8 cellular contexts compared by ENCODE assay signal in the genomic region with DNA sequence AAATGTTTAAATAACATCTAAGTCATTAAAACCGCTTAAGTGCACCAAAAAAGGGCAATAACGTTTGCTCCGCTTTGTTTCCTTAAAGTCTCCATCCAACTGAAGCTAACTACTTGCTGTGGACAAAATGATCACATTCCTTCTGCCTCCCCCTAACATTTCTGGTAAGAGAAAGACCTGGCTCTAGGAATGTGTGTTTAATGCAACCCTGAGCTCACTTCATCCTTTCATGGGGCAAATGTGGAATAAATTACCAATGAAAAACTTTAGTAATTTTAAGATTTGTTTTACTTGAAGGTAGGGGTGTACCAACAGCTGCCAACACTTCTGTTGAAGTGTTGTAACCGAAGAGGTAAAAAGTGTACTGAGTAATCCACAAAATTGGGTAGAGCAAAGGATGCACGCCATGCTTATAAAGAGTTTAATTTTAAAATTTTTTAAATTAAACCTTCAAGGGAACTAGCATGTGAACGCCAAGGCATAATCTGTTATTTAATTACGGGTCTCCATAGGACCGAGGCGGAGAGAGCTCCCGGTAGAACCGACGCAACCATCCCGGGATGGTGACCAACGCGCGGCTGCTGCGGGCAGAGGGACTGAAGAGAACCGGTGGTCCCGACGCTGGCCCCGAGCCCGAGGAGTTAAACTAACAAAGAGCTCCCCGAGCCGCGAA. TPM values are rescaled to one million over a fixed set of nuclear protein-coding genes. Genes with fewer than 3 reads are reported as not detected.
DNase-seq lines count a peak whose midpoint lies in the region; ATAC-seq and TF ChIP-seq lines count a peak whose summit lies in the region.

No MANE protein-coding gene starts in this region.

- BruUV-seq in Caco-2 (replicated peaks; lab: Mats Ljungman, UMichigan): no TSS peak

- peak overlapping the region; percentile 97 for H3K27ac ChIP-seq in HEK293 (ENCODE audit: extremely low read depth, low read depth, low read length)

- no peaks in the 10 kb centered on the region for H3K9me3 Mint-ChIP-seq in Caco-2 (ENCODE audit: unreplicated experiment)
- no peaks in the 10 kb centered on the region for H3K9me3 Mint-ChIP-seq in activated CD4-positive, alpha-beta memory T cell treated with anti-CD3 and anti-CD28 coated beads for 36 hours
- H3K9me3 Mint-ChIP-seq in glutamatergic neuron (ENCODE audit: unreplicated experiment): peaks cover 22% of the 10 kb centered on the region

- H3K27ac Mint-ChIP-seq in Caco-2 (ENCODE audit: unreplicated experiment): peak overlapping the region; percentile 96
- H3K27ac Mint-ChIP-seq in activated CD4-positive, alpha-beta memory T cell treated with anti-CD3 and anti-CD28 coated beads for 36 hours: peak overlapping the region; percentile 90
- H3K27ac Mint-ChIP-seq in glutamatergic neuron (ENCODE audit: unreplicated experiment): peak overlapping the region; percentile 93

- no peak for ATAC-seq in HG02981 (IDR thresholded peaks at IDR 0.05; ENCODE audit: unreplicated experiment)

- intact Hi-C loops in Caco-2 (cut with micrococcal nuclease; ENCODE audit: unreplicated experiment): loop anchor here (5.0 kb wide), 2 partner anchors 141 to 521 kb away; a partner anchor contains a TSS
- intact Hi-C loops in activated CD4-positive, alpha-beta memory T cell treated with anti-CD3 and anti-CD28 coated beads for 36 hours (cut with micrococcal nuclease): loop anchor here (2.0 to 5.0 kb wide), 2 partner anchors 65 to 526 kb away; no protein-coding TSS in a partner anchor

- POLR2A ChIA-PET in Caco-2 (lab: Charles Lee) (interaction anchor here (0.7 to 1.8 kb wide), 3 partner anchors 13 to 150 kb away, joined by 4 to 38 read pairs (median 23); a partner anchor contains a TSS), HEK293 (lab: Yijun Ruan, JAX) (interaction anchor here (0.6 to 3.9 kb wide), 9 partner anchors 10 to 525 kb away, joined by 3 to 71 read pairs (median 5); a partner anchor contains a TSS)
- POLR2A ChIA-PET in activated CD4-positive, alpha-beta memory T cell treated with anti-CD3 and anti-CD28 coated beads for 36 hours (lab: Charles Lee): interaction anchor here (0.6 to 16.1 kb wide), 20 partner anchors 9 to 146 kb away, joined by 3 to 483 read pairs (median 10); a partner anchor contains a TSS

- H3K4me3 Mint-ChIP-seq in Caco-2 (ENCODE audit: unreplicated experiment) (peak overlapping the region; percentile 92), glutamatergic neuron (ENCODE audit: unreplicated experiment) (peak overlapping the region; percentile 87)
- H3K4me3 Mint-ChIP-seq in activated CD4-positive, alpha-beta memory T cell treated with anti-CD3 and anti-CD28 coated beads for 36 hours: peak overlapping the region; percentile 92

- peaks cover 15% of the 10 kb centered on the region for H3K36me3 Mint-ChIP-seq in Caco-2 (ENCODE audit: insufficient read depth, unreplicated experiment)
- H3K36me3 Mint-ChIP-seq in activated CD4-positive, alpha-beta memory T cell treated with anti-CD3 and anti-CD28 coated beads for 36 hours: peaks cover 40% of the 10 kb centered on the region
- H3K36me3 Mint-ChIP-seq in glutamatergic neuron (ENCODE audit: unreplicated experiment): no peaks in the 10 kb centered on the region

- H3K9me3 ChIP-seq in Caco-2 (no peaks in the 10 kb centered on the region), HEK293 (ENCODE audit: control insufficient read depth, insufficient read depth, low read depth, low read length) (no peaks in the 10 kb centered on the region)

- H3K4me1 Mint-ChIP-seq in Caco-2 (ENCODE audit: low read depth, unreplicated experiment) (peaks cover 14% of the 10 kb centered on the region), glutamatergic neuron (ENCODE audit: low read depth, unreplicated experiment) (peaks cover 37% of the 10 kb centered on the region)
- peaks cover 41% of the 10 kb centered on the region for H3K4me1 Mint-ChIP-seq in activated CD4-positive, alpha-beta memory T cell treated with anti-CD3 and anti-CD28 coated beads for 36 hours (ENCODE audit: low read depth)

- H3K4me1 ChIP-seq in Caco-2 (0 out of 2 replicates have a peak, but pooled peaks cover 5% of the 10 kb centered on the region), HEK293 (ENCODE audit: control insufficient read depth, insufficient read depth, low read length) (peaks cover 25% of the 10 kb centered on the region; the same call in 1 of the 2 replicates)

- TF ChIP-seq CTCF in Caco-2 (IDR thresholded peaks at IDR 0.05; ENCODE audit: insufficient read depth in 1 of 2, low read depth in 1 of 2, low read length in 1 of 2, severe bottlenecking in 1 of 2, unreplicated experiment in 1 of 2) (no peak), HEK293 (tag by site-specific recombination; IDR thresholded peaks at IDR 0.05) (no peak), glutamatergic neuron (IDR thresholded peaks at IDR 0.05; ENCODE audit: partially characterized antibody, unreplicated experiment) (no peak)

- CTCF ChIA-PET in Caco-2 (lab: Charles Lee): interaction anchor here (0.6 to 4.8 kb wide), 5 partner anchors 12 to 525 kb away, joined by 3 to 21 read pairs (median 6); no protein-coding TSS in a partner anchor
- CTCF ChIA-PET in HEK293 (lab: Yijun Ruan, JAX): interaction anchor here (0.6 to 6.3 kb wide), 5 partner anchors 19 to 147 kb away, joined by 3 to 47 read pairs (median 3); no protein-coding TSS in a partner anchor
- CTCF ChIA-PET in activated CD4-positive, alpha-beta memory T cell treated with anti-CD3 and anti-CD28 coated beads for 36 hours (lab: Charles Lee): interaction anchor here (0.7 to 10.4 kb wide), 14 partner anchors 9 to 286 kb away, joined by 3 to 110 read pairs (median 6); a partner anchor contains a TSS

- H3K36me3 ChIP-seq in Caco-2 (ENCODE audit: control insufficient read depth, insufficient read depth, low read length): no peaks in the 10 kb centered on the region
- H3K36me3 ChIP-seq in HEK293 (ENCODE audit: control insufficient read depth in 2 of 2, insufficient read depth in 1 of 2, low read length in 2 of 2): no peaks in the 10 kb centered on the region

- no peaks in the 10 kb centered on the region for H3K27me3 Mint-ChIP-seq in Caco-2 (ENCODE audit: insufficient read depth, unreplicated experiment)
- H3K27me3 Mint-ChIP-seq in activated CD4-positive, alpha-beta memory T cell treated with anti-CD3 and anti-CD28 coated beads for 36 hours: no peaks in the 10 kb centered on the region
- peaks cover 7% of the 10 kb centered on the region for H3K27me3 Mint-ChIP-seq in glutamatergic neuron (ENCODE audit: unreplicated experiment)

- no peaks in the 10 kb centered on the region for H3K27me3 ChIP-seq in Caco-2 (replicated peaks; ENCODE audit: control insufficient read depth, insufficient read depth, low read length)

- H3K4me3 ChIP-seq in Caco-2 (ENCODE audit: low read depth, low read length): peak overlapping the region; percentile 87
- H3K4me3 ChIP-seq in HEK293 (ENCODE audit: low read depth, low read length): peak overlapping the region; percentile 87
- peak overlapping the region; percentile 86 for H3K4me3 ChIP-seq in skeletal muscle cell (ENCODE audit: low read depth, low read length)

- DNase-seq in Caco-2: no peak
- DNase-seq in activated CD4-positive, alpha-beta memory T cell treated with anti-CD3 and anti-CD28 coated beads for 36 hours: no peak
- DNase-seq in glutamatergic neuron: no peak
- no peak for DNase-seq in skeletal muscle cell (ENCODE audit: low read depth)
- DNase-seq in NCI-H1048 (lab: John Stamatoyannopoulos, UW): no peak
- no peak for DNase-seq in middle frontal gyrus (ENCODE audit: extremely low spot score, low spot score)

TF ChIP-seq in HEK293, 187 proteins besides CTCF, POLR2A, EP300 and RAD21 (continues in another document):
- TF ChIP-seq ZEB2 (tag by site-specific recombination; IDR thresholded peaks at IDR 0.05) (0 out of 2 replicates have a peak, but pooled peaks have one; percentile 56), ZNF600 (tag by site-specific recombination; IDR thresholded peaks at IDR 0.05) (0 out of 2 replicates have a peak, but pooled peaks have one; percentile 11), FEZF1 (tag by site-specific recombination; IDR thresholded peaks at IDR 0.05) (peak; percentile 71), SCRT2 (tag by site-specific recombination; IDR thresholded peaks at IDR 0.05) (no peak)
- TF ChIP-seq, protein P1, sequence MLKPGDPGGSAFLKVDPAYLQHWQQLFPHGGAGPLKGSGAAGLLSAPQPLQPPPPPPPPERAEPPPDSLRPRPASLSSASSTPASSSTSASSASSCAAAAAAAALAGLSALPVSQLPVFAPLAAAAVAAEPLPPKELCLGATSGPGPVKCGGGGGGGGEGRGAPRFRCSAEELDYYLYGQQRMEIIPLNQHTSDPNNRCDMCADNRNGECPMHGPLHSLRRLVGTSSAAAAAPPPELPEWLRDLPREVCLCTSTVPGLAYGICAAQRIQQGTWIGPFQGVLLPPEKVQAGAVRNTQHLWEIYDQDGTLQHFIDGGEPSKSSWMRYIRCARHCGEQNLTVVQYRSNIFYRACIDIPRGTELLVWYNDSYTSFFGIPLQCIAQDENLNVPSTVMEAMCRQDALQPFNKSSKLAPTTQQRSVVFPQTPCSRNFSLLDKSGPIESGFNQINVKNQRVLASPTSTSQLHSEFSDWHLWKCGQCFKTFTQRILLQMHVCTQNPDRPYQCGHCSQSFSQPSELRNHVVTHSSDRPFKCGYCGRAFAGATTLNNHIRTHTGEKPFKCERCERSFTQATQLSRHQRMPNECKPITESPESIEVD (tag by site-specific recombination; IDR thresholded peaks at IDR 0.05): peak; percentile 79

RNA-seq across cellular contexts. Expression of a gene that starts 1.1 kb away (rescaled TPM):
- total RNA-seq in Caco-2 (2022) (58.0 and 59.4 TPM in 2 replicates), glutamatergic neuron (ENCODE audit: unreplicated experiment) (79.8 TPM)
- total RNA-seq in activated CD4-positive, alpha-beta memory T cell treated with anti-CD3 and anti-CD28 coated beads for 36 hours: 100 to 1,000 TPM; 106 to 108 TPM
